26 cellular contexts compared by ENCODE assay signal in the genomic region with DNA sequence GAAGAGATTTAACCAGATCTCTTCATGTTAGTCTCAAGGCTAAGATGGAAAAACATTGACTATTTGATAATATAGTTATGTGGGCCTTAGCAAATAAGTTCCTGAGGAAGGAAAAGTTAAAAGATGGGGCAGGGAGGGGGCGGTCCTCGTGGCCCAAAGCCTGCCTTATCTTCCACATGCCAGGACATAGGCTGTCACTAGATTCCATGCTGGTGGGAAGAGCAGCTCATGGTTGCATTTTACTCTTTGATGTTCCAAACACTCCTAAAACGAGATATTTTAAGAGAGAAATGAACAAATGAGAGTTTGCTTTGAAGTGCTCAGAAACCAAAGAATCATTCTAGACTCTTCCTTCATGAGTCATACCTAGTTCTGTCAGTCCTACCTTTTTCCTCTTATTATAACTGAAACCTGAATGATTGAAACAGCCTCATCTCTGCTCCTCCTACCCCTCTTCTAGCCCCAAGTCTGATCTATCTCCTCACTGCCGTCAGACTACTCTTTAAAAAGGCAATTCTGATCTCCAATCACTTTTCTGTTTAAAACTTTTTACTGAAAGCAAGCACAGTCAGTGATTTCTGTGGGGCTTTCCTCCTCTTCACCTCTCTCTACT. TPM values are rescaled to one million over a fixed set of nuclear protein-coding genes. Genes with fewer than 3 reads are reported as not detected.
A peak's percentile ranks its signal among the peaks of the same experiment; 100 is the strongest.
DNase-seq lines count a peak whose midpoint lies in the region; ATAC-seq, FAIRE-seq and TF ChIP-seq lines count a peak whose summit lies in the region.
"Had no signal": no experiment of that assay in that cellular context is flagged by ENCODE, and none has a peak within 500 bp of the region (broad histone marks: within the 10 kb centered on the region; RNA-seq: fewer than 3 reads in every experiment).

No MANE protein-coding gene starts in this region.

- FAIRE-seq in HepG2 (lab: Jason Lieb, UNC), result no peak
- FAIRE-seq: HTR-8/SVneo had no signal

- WGBS in HepG2 (ENCODE audit: low lambda C conversion rate), result 6% methylated on average over 3 of the region's 4 CpGs
- 37% methylated on average over 4 of the region's 4 CpGs for WGBS in right lobe of liver (ENCODE audit: insufficient coverage, low coverage, low lambda C conversion rate, missing lambda C conversion rate)

- no peak for DNase-seq in activated CD8-positive, alpha-beta T cell treated with anti-CD3 and anti-CD28 coated beads for 36 hours
- no peak for DNase-seq in activated CD8-positive, alpha-beta T cell treated with anti-CD3 and anti-CD28 coated beads, Interleukin-2, amount 10 ng/mL, durations not matched to agents 7 days and 5 days
- DNase-seq in HepG2 (ENCODE audit: low spot score) (peak; percentile 68), right lobe of liver (no peak), epithelial cell of esophagus (ENCODE audit: low read depth) (peak; percentile 9), D341Med (ENCODE audit: low spot score) (no peak), DMS114 treated with DMSO at 0.1 percent for 48 hours (lab: John Stamatoyannopoulos, UW; ENCODE audit: unreplicated experiment) (no peak)
- DNase-seq in stimulated activated effector memory CD8-positive, alpha-beta T cell treated with anti-CD3 and anti-CD28 coated beads, Interleukin-12 subunit alpha, Interleukin-12 subunit beta, amount 100 ng/mL, for 72 hours (ENCODE audit: low spot score in 2 of 2), result no peak
- DNase-seq: 8988T; CD4-positive, CD25-positive, alpha-beta regulatory T cell; GM23248; H7; KBM-7; MV-4-11; NCI-H1105; NCI-H146; NCI-H1930; NCI-H446 treated with DMSO at 0.1 percent for 48 hours; NCI-H526; NCI-H82; PC-9; SJCRH30 had no signal

- peak; percentile 37 for ATAC-seq in activated CD8-positive, alpha-beta T cell treated with anti-CD3 and anti-CD28 coated beads for 36 hours
- ATAC-seq in activated CD8-positive, alpha-beta T cell treated with anti-CD3 and anti-CD28 coated beads, Interleukin-2, amount 10 ng/mL, durations not matched to agents 7 days and 5 days, result no peak
- ATAC-seq in HepG2 (peak; percentile 60; the same call in 2 of the 3 replicates), right lobe of liver (no peak)
- peak; percentile 74 for ATAC-seq in stimulated activated effector memory CD8-positive, alpha-beta T cell treated with anti-CD3 and anti-CD28 coated beads, Interleukin-12 subunit alpha, Interleukin-12 subunit beta, amount 100 ng/mL, for 72 hours
- ATAC-seq: Right ventricle myocardium inferior had no signal

- no peak for TF ChIP-seq RAD21 in HepG2 (CRISPR knock-in tag; IDR thresholded peaks at IDR 0.05)

- H4K20me1 ChIP-seq in HepG2 (ENCODE audit: insufficient read depth, low read length), result no peaks in the 10 kb centered on the region

- intact Hi-C loops in activated CD8-positive, alpha-beta T cell treated with anti-CD3 and anti-CD28 coated beads for 36 hours (cut with micrococcal nuclease), result no loop called here
- intact Hi-C loops in HepG2 (cut with micrococcal nuclease; ENCODE audit: unreplicated experiment) (no loop called here), right lobe of liver (cut with DNase I) (loop anchor here in 1 of 2 donors (10.0 kb wide), 1 partner anchor 112 kb away; no protein-coding TSS in a partner anchor)

- no TSS peak for BruUV-seq in HepG2 (replicated peaks; lab: Mats Ljungman, UMichigan)

- TF ChIP-seq POLR2A in HepG2 (IDR thresholded peaks at IDR 0.05; ENCODE audit: insufficient read depth in 1 of 2, low read depth in 2 of 2, low read length in 2 of 2), result no peak
- TF ChIP-seq POLR2A in right lobe of liver (IDR thresholded peaks at IDR 0.05), result no peak

- H3K9me3 ChIP-seq in HepG2 (ENCODE audit: low read length), result no peaks in the 10 kb centered on the region
- no peaks in the 10 kb centered on the region for H3K9me3 ChIP-seq in right lobe of liver
- H3K9me3 ChIP-seq: SJCRH30 had no signal

- H3K4me3 ChIP-seq in HepG2 (replicated peaks in 1 of 3; ENCODE audit: insufficient read depth in 1 of 3, low read depth in 2 of 3, low read length in 3 of 3) (no peak overlapping the region), right lobe of liver (no peak overlapping the region), epithelial cell of esophagus (ENCODE audit: low read length) (no peak overlapping the region)
- H3K4me3 ChIP-seq: GM23248, PC-9, SJCRH30 had no signal

- no peak overlapping the region for H3K27ac ChIP-seq in HepG2 (ENCODE audit: extremely low read length, insufficient read depth, low read length)
- H3K27ac ChIP-seq in right lobe of liver, result no peak overlapping the region
- H3K27ac ChIP-seq: GM23248, PC-9, SJCRH30 had no signal

- no peaks in the 10 kb centered on the region for H3K79me2 ChIP-seq in HepG2 (ENCODE audit: insufficient read depth, low read length)

- no peaks in the 10 kb centered on the region for H3K36me3 Mint-ChIP-seq in activated CD8-positive, alpha-beta T cell treated with anti-CD3 and anti-CD28 coated beads for 36 hours (ENCODE audit: low read depth)
- H3K36me3 Mint-ChIP-seq in activated CD8-positive, alpha-beta T cell treated with anti-CD3 and anti-CD28 coated beads, Interleukin-2, amount 10 ng/mL, durations not matched to agents 7 days and 5 days (ENCODE audit: low read depth), result no peaks in the 10 kb centered on the region
- H3K36me3 Mint-ChIP-seq in stimulated activated effector memory CD8-positive, alpha-beta T cell treated with anti-CD3 and anti-CD28 coated beads, Interleukin-12 subunit alpha, Interleukin-12 subunit beta, amount 100 ng/mL, for 72 hours, result no peaks in the 10 kb centered on the region
- H3K36me3 Mint-ChIP-seq: CD4-positive, CD25-positive, alpha-beta regulatory T cell had no signal

- H3K4me3 Mint-ChIP-seq in activated CD8-positive, alpha-beta T cell treated with anti-CD3 and anti-CD28 coated beads for 36 hours, result no peak overlapping the region
- no peak overlapping the region for H3K4me3 Mint-ChIP-seq in activated CD8-positive, alpha-beta T cell treated with anti-CD3 and anti-CD28 coated beads, Interleukin-2, amount 10 ng/mL, durations not matched to agents 7 days and 5 days
- no peak overlapping the region for H3K4me3 Mint-ChIP-seq in stimulated activated effector memory CD8-positive, alpha-beta T cell treated with anti-CD3 and anti-CD28 coated beads, Interleukin-12 subunit alpha, Interleukin-12 subunit beta, amount 100 ng/mL, for 72 hours
- H3K4me3 Mint-ChIP-seq: CD4-positive, CD25-positive, alpha-beta regulatory T cell had no signal

- H3K9ac ChIP-seq in HepG2 (ENCODE audit: insufficient read depth, low read depth, low read length), result no peak overlapping the region
- H3K9ac ChIP-seq: GM23248 had no signal

- peaks cover 5% of the 10 kb centered on the region for H3K4me1 Mint-ChIP-seq in activated CD8-positive, alpha-beta T cell treated with anti-CD3 and anti-CD28 coated beads for 36 hours (ENCODE audit: low read depth)
- no peaks in the 10 kb centered on the region for H3K4me1 Mint-ChIP-seq in activated CD8-positive, alpha-beta T cell treated with anti-CD3 and anti-CD28 coated beads, Interleukin-2, amount 10 ng/mL, durations not matched to agents 7 days and 5 days (ENCODE audit: low read depth)
- peaks cover 8% of the 10 kb centered on the region for H3K4me1 Mint-ChIP-seq in stimulated activated effector memory CD8-positive, alpha-beta T cell treated with anti-CD3 and anti-CD28 coated beads, Interleukin-12 subunit alpha, Interleukin-12 subunit beta, amount 100 ng/mL, for 72 hours
- H3K4me1 Mint-ChIP-seq: CD4-positive, CD25-positive, alpha-beta regulatory T cell had no signal

- CTCF ChIA-PET in activated CD8-positive, alpha-beta T cell treated with anti-CD3 and anti-CD28 coated beads for 36 hours (lab: Charles Lee), result no interaction called here
- CTCF ChIA-PET in activated CD8-positive, alpha-beta T cell treated with anti-CD3 and anti-CD28 coated beads, Interleukin-2, amount 10 ng/mL, durations not matched to agents 7 days and 5 days (lab: Charles Lee), result no interaction called here
- CTCF ChIA-PET in HepG2 (lab: Yijun Ruan, JAX; ENCODE audit: low intra/inter-chr PET ratio, low total read pairs), result no interaction called here

- no peak overlapping the region for H3K27ac Mint-ChIP-seq in activated CD8-positive, alpha-beta T cell treated with anti-CD3 and anti-CD28 coated beads for 36 hours
- H3K27ac Mint-ChIP-seq in activated CD8-positive, alpha-beta T cell treated with anti-CD3 and anti-CD28 coated beads, Interleukin-2, amount 10 ng/mL, durations not matched to agents 7 days and 5 days, result no peak overlapping the region
- no peak overlapping the region for H3K27ac Mint-ChIP-seq in stimulated activated effector memory CD8-positive, alpha-beta T cell treated with anti-CD3 and anti-CD28 coated beads, Interleukin-12 subunit alpha, Interleukin-12 subunit beta, amount 100 ng/mL, for 72 hours
- H3K27ac Mint-ChIP-seq: CD4-positive, CD25-positive, alpha-beta regulatory T cell had no signal

- TF ChIP-seq CTCF in activated CD8-positive, alpha-beta T cell treated with anti-CD3 and anti-CD28 coated beads for 36 hours (IDR thresholded peaks at IDR 0.05), result no peak
- no peak for TF ChIP-seq CTCF in HepG2 (CRISPR knock-in tag; IDR thresholded peaks at IDR 0.05)
- TF ChIP-seq CTCF in right lobe of liver (IDR thresholded peaks at IDR 0.05), result no peak
- no peak for TF ChIP-seq CTCF in epithelial cell of esophagus (IDR thresholded peaks at IDR 0.05; ENCODE audit: insufficient read depth, low read depth, low read length, missing control alignments)

- in situ Hi-C loops in HepG2 (cut with HindIII; ENCODE audit: extremely low pct_ligation_motif_present, low pct_unique_long_range_greater_than_20kb), result loop anchor here (5.0 to 25.0 kb wide), 2 partner anchors 115 to 270 kb away; no protein-coding TSS in a partner anchor

- POLR2A ChIA-PET in activated CD8-positive, alpha-beta T cell treated with anti-CD3 and anti-CD28 coated beads for 36 hours (lab: Charles Lee), result no interaction called here
- POLR2A ChIA-PET in activated CD8-positive, alpha-beta T cell treated with anti-CD3 and anti-CD28 coated beads, Interleukin-2, amount 10 ng/mL, durations not matched to agents 7 days and 5 days (lab: Charles Lee), result no interaction called here
- POLR2A ChIA-PET in HepG2 (lab: Yijun Ruan, JAX), result interaction anchor here (2.2 kb wide), 2 partner anchors 116 to 121 kb away, joined by 5 to 11 read pairs; partner anchors contain the start of gene MORF4L2

- no peaks in the 10 kb centered on the region for H3K27me3 ChIP-seq in HepG2 (ENCODE audit: control insufficient read depth in 1 of 2, insufficient read depth in 2 of 2, low read length in 2 of 2)
- H3K27me3 ChIP-seq in right lobe of liver, result peaks cover 0 to 23% of the 10 kb centered on the region in 2 donors
- H3K27me3 ChIP-seq: SJCRH30 had no signal

- TF ChIP-seq EP300 in HepG2 (IDR thresholded peaks at IDR 0.05; ENCODE audit: low read depth in 2 of 2, low read length in 2 of 2), result peak in 1 of 2 experiments; percentile 21; a peak in 1 of 4 replicates
- peak; percentile 63; the same call in 1 of the 2 replicates for TF ChIP-seq EP300 in HepG2 (CRISPR knock-in tag; IDR thresholded peaks at IDR 0.05; ENCODE audit: borderline replicate concordance)

- peaks cover 3% of the 10 kb centered on the region for H3K27me3 Mint-ChIP-seq in activated CD8-positive, alpha-beta T cell treated with anti-CD3 and anti-CD28 coated beads for 36 hours
- H3K27me3 Mint-ChIP-seq in activated CD8-positive, alpha-beta T cell treated with anti-CD3 and anti-CD28 coated beads, Interleukin-2, amount 10 ng/mL, durations not matched to agents 7 days and 5 days (ENCODE audit: low read depth), result peaks cover 2% of the 10 kb centered on the region

- no peak overlapping the region for H3K4me2 ChIP-seq in HepG2 (ENCODE audit: low read depth, low read length)
- H3K4me2 ChIP-seq: PC-9 had no signal

- H2AFZ ChIP-seq in HepG2 (ENCODE audit: low read length), result no peak overlapping the region
- H2AFZ ChIP-seq: GM23248, PC-9 had no signal

- H3K36me3 ChIP-seq in HepG2 (replicated peaks in 1 of 2; ENCODE audit: control insufficient read depth in 1 of 2, insufficient read depth in 2 of 2, low read length in 2 of 2) (no peaks in the 10 kb centered on the region), right lobe of liver (no peaks in the 10 kb centered on the region)
- H3K36me3 ChIP-seq: SJCRH30 had no signal

- H3K4me1 ChIP-seq in HepG2 (ENCODE audit: insufficient read depth, low read length), result peaks cover 24% of the 10 kb centered on the region
- H3K4me1 ChIP-seq in right lobe of liver, result no peaks in the 10 kb centered on the region
- H3K4me1 ChIP-seq: SJCRH30 had no signal

- no peaks in the 10 kb centered on the region for H3K9me3 Mint-ChIP-seq in activated CD8-positive, alpha-beta T cell treated with anti-CD3 and anti-CD28 coated beads for 36 hours
- no peaks in the 10 kb centered on the region for H3K9me3 Mint-ChIP-seq in activated CD8-positive, alpha-beta T cell treated with anti-CD3 and anti-CD28 coated beads, Interleukin-2, amount 10 ng/mL, durations not matched to agents 7 days and 5 days (ENCODE audit: insufficient read depth)
- no peaks in the 10 kb centered on the region for H3K9me3 Mint-ChIP-seq in stimulated activated effector memory CD8-positive, alpha-beta T cell treated with anti-CD3 and anti-CD28 coated beads, Interleukin-12 subunit alpha, Interleukin-12 subunit beta, amount 100 ng/mL, for 72 hours
- H3K9me3 Mint-ChIP-seq: CD4-positive, CD25-positive, alpha-beta regulatory T cell had no signal

RNA-seq across cellular contexts. Expression of gene RAB9B, which starts 25.1 kb away (rescaled TPM):
- under 1 TPM; 0.38 to 0.45 TPM for total RNA-seq in activated CD8-positive, alpha-beta T cell treated with anti-CD3 and anti-CD28 coated beads for 36 hours
- total RNA-seq in activated CD8-positive, alpha-beta T cell treated with anti-CD3 and anti-CD28 coated beads, Interleukin-2, amount 10 ng/mL, durations not matched to agents 7 days and 5 days, result under 1 TPM; 0.29 to 0.31 TPM
- total RNA-seq in HepG2 (2016; rRNA removed; fragmentation: Illumina TruSeq; extraction: Trizol) (0.04 TPM in 2 replicates), right lobe of liver (under 1 TPM in 5 of 6 experiments, not detected in 1; 0.05 to 0.25 (median 0.12) TPM)
- not detected in 2 replicates for total RNA-seq in HepG2 (2016; cell fraction: cytosol; rRNA removed; fragmentation: Illumina TruSeq; extraction: Trizol; ENCODE audit: low read depth)
- total RNA-seq in HepG2 (2016; cell fraction: insoluble cytoplasmic fraction; rRNA removed; fragmentation: Illumina TruSeq; extraction: Trizol), result 0.04 and 0.10 TPM in 2 replicates
- 0.03 and 0.07 TPM in 2 replicates for total RNA-seq in HepG2 (2016; cell fraction: membrane; rRNA removed; fragmentation: Illumina TruSeq; extraction: Trizol)
- total RNA-seq in HepG2 (2016; cell fraction: nucleus; rRNA removed; fragmentation: Illumina TruSeq; extraction: Trizol), result 0.09 TPM in 2 replicates
- polyA plus RNA-seq in HepG2 (2011; rRNA removed), result 0.04 TPM in 1 of 2 replicates, not detected in the other
- polyA plus RNA-seq in HepG2 (2011; cell fraction: cytosol; rRNA removed), result 0.03 TPM in 1 of 2 replicates, not detected in the other
- 0.05 TPM in 1 of 2 replicates, not detected in the other for polyA plus RNA-seq in HepG2 (2011; cell fraction: nucleus; rRNA removed)
- 0.03 and 0.07 TPM in 2 replicates for polyA plus RNA-seq in HepG2 (2012)
- polyA plus RNA-seq in HepG2 (2016; cell fraction: cytosol; fragmentation: Illumina TruSeq; extraction: Trizol; ENCODE audit: low read depth), result not detected in 2 replicates
- polyA plus RNA-seq in HepG2 (2016; cell fraction: insoluble cytoplasmic fraction; fragmentation: Illumina TruSeq; extraction: Trizol; ENCODE audit: low read depth), result 0.08 and 0.12 TPM in 2 replicates
- 0.03 TPM in 1 of 2 replicates, not detected in the other for polyA plus RNA-seq in HepG2 (2016; cell fraction: membrane; fragmentation: Illumina TruSeq; extraction: Trizol; ENCODE audit: low read depth)
- 0.12 TPM in 1 of 2 replicates, not detected in the other for polyA plus RNA-seq in HepG2 (2016; cell fraction: nucleus; fragmentation: Illumina TruSeq; extraction: Trizol; ENCODE audit: insufficient read depth, low read depth)
- polyA minus RNA-seq in HepG2 (2011; rRNA and poly(A)+ RNA removed; ENCODE audit: low replicate concordance), result not detected in 2 replicates
- polyA minus RNA-seq in HepG2 (2011; cell fraction: cytosol; rRNA and poly(A)+ RNA removed), result not detected in 2 replicates
- not detected in 2 replicates for polyA minus RNA-seq in HepG2 (2011; cell fraction: nucleus; rRNA and poly(A)+ RNA removed)
- total RNA-seq: PC-9, RPMI7951 had no signal

RNA-seq across cellular contexts. Expression of gene PLP1, which starts 30.3 kb away (rescaled TPM):
- total RNA-seq in activated CD8-positive, alpha-beta T cell treated with anti-CD3 and anti-CD28 coated beads for 36 hours, result not detected
- total RNA-seq in activated CD8-positive, alpha-beta T cell treated with anti-CD3 and anti-CD28 coated beads, Interleukin-2, amount 10 ng/mL, durations not matched to agents 7 days and 5 days, result not detected
- total RNA-seq in HepG2 (2016; rRNA removed; fragmentation: Illumina TruSeq; extraction: Trizol) (0.20 and 0.27 TPM in 2 replicates), right lobe of liver (under 1 TPM in 4 of 6 experiments, not detected in 2; 0.24 to 0.75 (median 0.61) TPM)
- total RNA-seq in HepG2 (2016; cell fraction: cytosol; rRNA removed; fragmentation: Illumina TruSeq; extraction: Trizol; ENCODE audit: low read depth), result not detected in 2 replicates
- 0.31 and 0.41 TPM in 2 replicates for total RNA-seq in HepG2 (2016; cell fraction: insoluble cytoplasmic fraction; rRNA removed; fragmentation: Illumina TruSeq; extraction: Trizol)
- total RNA-seq in HepG2 (2016; cell fraction: membrane; rRNA removed; fragmentation: Illumina TruSeq; extraction: Trizol), result 0.25 TPM in 1 of 2 replicates, not detected in the other
- total RNA-seq in HepG2 (2016; cell fraction: nucleus; rRNA removed; fragmentation: Illumina TruSeq; extraction: Trizol), result 0.31 and 0.65 TPM in 2 replicates
- 0.15 and 0.29 TPM in 2 replicates for polyA plus RNA-seq in HepG2 (2011; rRNA removed)
- 0.93 and 0.94 TPM in 2 replicates for polyA plus RNA-seq in HepG2 (2011; cell fraction: cytosol; rRNA removed)
- polyA plus RNA-seq in HepG2 (2011; cell fraction: nucleus; rRNA removed), result 0.61 and 1.0 TPM in 2 replicates
- polyA plus RNA-seq in HepG2 (2012), result 0.11 and 0.47 TPM in 2 replicates
- polyA plus RNA-seq in HepG2 (2016; cell fraction: cytosol; fragmentation: Illumina TruSeq; extraction: Trizol; ENCODE audit: low read depth), result 0.11 TPM in 1 of 2 replicates, not detected in the other
- polyA plus RNA-seq in HepG2 (2016; cell fraction: insoluble cytoplasmic fraction; fragmentation: Illumina TruSeq; extraction: Trizol; ENCODE audit: low read depth), result 0.11 and 0.20 TPM in 2 replicates
- polyA plus RNA-seq in HepG2 (2016; cell fraction: membrane; fragmentation: Illumina TruSeq; extraction: Trizol; ENCODE audit: low read depth), result 0.18 TPM in 1 of 2 replicates, not detected in the other
- 0.40 and 0.79 TPM in 2 replicates for polyA plus RNA-seq in HepG2 (2016; cell fraction: nucleus; fragmentation: Illumina TruSeq; extraction: Trizol; ENCODE audit: insufficient read depth, low read depth)
- 1.2 TPM in 1 of 2 replicates, not detected in the other for polyA minus RNA-seq in HepG2 (2011; rRNA and poly(A)+ RNA removed; ENCODE audit: low replicate concordance)
- polyA minus RNA-seq in HepG2 (2011; cell fraction: cytosol; rRNA and poly(A)+ RNA removed), result not detected in 2 replicates
- polyA minus RNA-seq in HepG2 (2011; cell fraction: nucleus; rRNA and poly(A)+ RNA removed), result not detected in 2 replicates
- total RNA-seq: CD4-positive, CD25-positive, alpha-beta regulatory T cell; MCF 10A; PC-9; SJCRH30 had no signal
- polyA plus RNA-seq: CD4-positive, CD25-positive, alpha-beta regulatory T cell had no signal

Comparison
In these comparisons a context has a peak if more than half of its experiments do, and no peak if none do; other contexts are left out.
1. ATAC-seq: peak in activated CD8-positive, alpha-beta T cell treated with anti-CD3 and anti-CD28 coated beads for 36 hours (single experiment), HepG2 (single experiment) and stimulated activated effector memory CD8-positive, alpha-beta T cell treated with anti-CD3 and anti-CD28 coated beads, Interleukin-12 subunit alpha, Interleukin-12 subunit beta, amount 100 ng/mL, for 72 hours (single experiment); none in activated CD8-positive, alpha-beta T cell treated with anti-CD3 and anti-CD28 coated beads, Interleukin-2, amount 10 ng/mL, durations not matched to agents 7 days and 5 days (single experiment) and right lobe of liver (0 of 4).
2. DNase-seq: peak in HepG2 (single experiment) and epithelial cell of esophagus (single experiment); none in activated CD8-positive, alpha-beta T cell treated with anti-CD3 and anti-CD28 coated beads for 36 hours (single experiment), activated CD8-positive, alpha-beta T cell treated with anti-CD3 and anti-CD28 coated beads, Interleukin-2, amount 10 ng/mL, durations not matched to agents 7 days and 5 days (single experiment), right lobe of liver (0 of 3), stimulated activated effector memory CD8-positive, alpha-beta T cell treated with anti-CD3 and anti-CD28 coated beads, Interleukin-12 subunit alpha, Interleukin-12 subunit beta, amount 100 ng/mL, for 72 hours (0 of 2), D341Med (single experiment) and DMS114 treated with DMSO at 0.1 percent for 48 hours (single experiment).